Comparison of ENCODE assay signal across 9 cellular contexts in genomic region chr11:16607675-16608644, GRCh38.
A peak's percentile ranks its signal among the peaks of the same experiment; 100 is the strongest.
DNase-seq lines count a peak whose midpoint lies in the region; TF ChIP-seq lines count a peak whose summit lies in the region.
"Had no signal": no experiment of that assay in that cellular context is flagged by ENCODE, and none has a peak within 500 bp of the region (broad histone marks: within the 10 kb centered on the region; RNA-seq: fewer than 3 reads in every experiment).

No MANE protein-coding gene starts in this region.

- H3K9ac ChIP-seq in iPS-20b (ENCODE audit: low read depth, low read length) = no peak overlapping the region

- H3K9me3 ChIP-seq in A673 (ENCODE audit: low read depth, low read length, poor library complexity, severe bottlenecking) = no peaks in the 10 kb centered on the region
- peaks cover 5% of the 10 kb centered on the region; the same call in 1 of the 2 replicates for H3K9me3 ChIP-seq in iPS-20b (ENCODE audit: insufficient read depth, low read depth, low read length)

- H3K4me3 ChIP-seq in A673 (ENCODE audit: low read depth, low read length, poor library complexity, severe bottlenecking) (peak overlapping the region; percentile 93), astrocyte of the spinal cord (ENCODE audit: low read depth, low read length) (peak overlapping the region; percentile 63), iPS-20b (ENCODE audit: low read length) (peak overlapping the region; percentile 69)

- H3K4me3 Mint-ChIP-seq in activated CD4-positive, alpha-beta T cell treated with anti-CD3 and anti-CD28 coated beads, Interleukin-2, amount 10 ng/mL, durations not matched to agents 7 days and 5 days = no peak overlapping the region

- H3K27ac ChIP-seq in A673 (ENCODE audit: low read depth, low read length, poor library complexity, severe bottlenecking) (peak overlapping the region; percentile 93), iPS-20b (ENCODE audit: low read length) (no peak overlapping the region)

- no peak for TF ChIP-seq CTCF in A673 (conservative IDR thresholded peaks at IDR 0.05; ENCODE audit: low read depth, low read length)
- no peak for TF ChIP-seq CTCF in astrocyte of the spinal cord (IDR thresholded peaks at IDR 0.05; ENCODE audit: low read depth, low read length)

- H3K4me1 ChIP-seq in A673 (ENCODE audit: insufficient read depth, low read length, poor library complexity, severe bottlenecking) (peaks cover 29% of the 10 kb centered on the region), iPS-20b (ENCODE audit: insufficient read depth, low read length) (peaks cover 7% of the 10 kb centered on the region)

- peak; percentile 92 for DNase-seq in A673 (ENCODE audit: low spot score)
- peak; percentile 14 for DNase-seq in M059J (ENCODE audit: low read depth)
- peak; percentile 71 for DNase-seq in astrocyte of the spinal cord (ENCODE audit: low read depth, low spot score)
- peak; percentile 52 for DNase-seq in stromal cell of bone marrow (ENCODE audit: low read depth)
- DNase-seq in inferior parietal cortex (ENCODE audit: extremely low spot score) = no peak
- no peak for DNase-seq in SKM-1 treated with dmso at 0.1 percent for 144 hours (lab: John Stamatoyannopoulos, UW; ENCODE audit: unreplicated experiment)
- DNase-seq in activated CD4-positive, alpha-beta T cell treated with anti-CD3 and anti-CD28 coated beads, Interleukin-2, amount 10 ng/mL, durations not matched to agents 7 days and 5 days = no peak
- DNase-seq: DND-41 had no signal

- H3K4me1 Mint-ChIP-seq in activated CD4-positive, alpha-beta T cell treated with anti-CD3 and anti-CD28 coated beads, Interleukin-2, amount 10 ng/mL, durations not matched to agents 7 days and 5 days = peaks cover 21% of the 10 kb centered on the region

- intact Hi-C loops in A673 (cut with micrococcal nuclease; ENCODE audit: unreplicated experiment) = loop anchor here (2.0 to 10.0 kb wide), 4 partner anchors 153 to 433 kb away; no protein-coding TSS in a partner anchor

- H3K27me3 ChIP-seq in A673 (replicated peaks; ENCODE audit: insufficient read depth, low read depth, low read length, poor library complexity) = no peaks in the 10 kb centered on the region
- H3K27me3 ChIP-seq in iPS-20b (ENCODE audit: insufficient read depth, low read length) = peaks cover 100% of the 10 kb centered on the region

- no TSS peak for BruUV-seq in A673 (replicated peaks; lab: Mats Ljungman, UMichigan)

- in situ Hi-C loops in astrocyte of the spinal cord (cut with HindIII; ENCODE audit: low sequenced_read_pairs) = no loop called here

- peaks cover 51% of the 10 kb centered on the region for H3K27me3 Mint-ChIP-seq in activated CD4-positive, alpha-beta T cell treated with anti-CD3 and anti-CD28 coated beads, Interleukin-2, amount 10 ng/mL, durations not matched to agents 7 days and 5 days

- POLR2A ChIA-PET in A673 (lab: Charles Lee; ENCODE audit: low non-redundant PET) = interaction anchor here (0.5 to 0.7 kb wide), 3 partner anchors 26 to 663 kb away, joined by 3 to 11 read pairs (median 4); no protein-coding TSS in a partner anchor
- POLR2A ChIA-PET in activated CD4-positive, alpha-beta T cell treated with anti-CD3 and anti-CD28 coated beads, Interleukin-2, amount 10 ng/mL, durations not matched to agents 7 days and 5 days (lab: Charles Lee) = no interaction called here

- no peak overlapping the region for H3K27ac Mint-ChIP-seq in activated CD4-positive, alpha-beta T cell treated with anti-CD3 and anti-CD28 coated beads, Interleukin-2, amount 10 ng/mL, durations not matched to agents 7 days and 5 days

- peaks cover 8% of the 10 kb centered on the region for H3K36me3 Mint-ChIP-seq in activated CD4-positive, alpha-beta T cell treated with anti-CD3 and anti-CD28 coated beads, Interleukin-2, amount 10 ng/mL, durations not matched to agents 7 days and 5 days (ENCODE audit: low read depth)

- H3K36me3 ChIP-seq in A673 (ENCODE audit: insufficient read depth, low read length, poor library complexity, severe bottlenecking) (no peaks in the 10 kb centered on the region), iPS-20b (ENCODE audit: insufficient read depth, low read depth, low read length) (no peaks in the 10 kb centered on the region)

- CTCF ChIA-PET in A673 (lab: Charles Lee) = no interaction called here
- CTCF ChIA-PET in activated CD4-positive, alpha-beta T cell treated with anti-CD3 and anti-CD28 coated beads, Interleukin-2, amount 10 ng/mL, durations not matched to agents 7 days and 5 days (lab: Charles Lee) = no interaction called here

- no peaks in the 10 kb centered on the region for H3K9me3 Mint-ChIP-seq in activated CD4-positive, alpha-beta T cell treated with anti-CD3 and anti-CD28 coated beads, Interleukin-2, amount 10 ng/mL, durations not matched to agents 7 days and 5 days

Comparison
In these comparisons a context has a peak if more than half of its experiments do, and no peak if none do; other contexts are left out.
1. DNase-seq: peak in A673 (single experiment), M059J (single experiment), astrocyte of the spinal cord (single experiment) and stromal cell of bone marrow (single experiment); none in inferior parietal cortex (single experiment), SKM-1 treated with dmso at 0.1 percent for 144 hours (single experiment) and activated CD4-positive, alpha-beta T cell treated with anti-CD3 and anti-CD28 coated beads, Interleukin-2, amount 10 ng/mL, durations not matched to agents 7 days and 5 days (single experiment).
2. Peak in every context shown above with its lines, with median percentiles within 50 percentile points of each other: H3K4me3 ChIP-seq.